In genomic region chr5:81005708-81006107, GRCh38 we compare ENCODE assay signal across 12 cellular contexts. TPM values are rescaled to one million over a fixed set of nuclear protein-coding genes. Genes with fewer than 3 reads are reported as not detected.
"Had no signal": no experiment of that assay in that cellular context is flagged by ENCODE, and none has a peak within 500 bp of the region (broad histone marks: within the 10 kb centered on the region; RNA-seq: fewer than 3 reads in every experiment).

No MANE protein-coding gene starts in this region.

- H3K36me3 Mint-ChIP-seq: memory B cell had no signal

- ATAC-seq: left lobe of liver had no signal

- DNase-seq: esophagus squamous epithelium; foreskin fibroblast; islet precursor cell; stimulated activated CD4-positive, alpha-beta T cell treated with anti-CD3 and anti-CD28 coated beads, Interleukin-4, amount 100 ng/mL, for 1 hour had no signal

- H3K4me1 Mint-ChIP-seq: nephron had no signal

- H3K4me3 Mint-ChIP-seq: memory B cell, nephron had no signal

- H3K9me3 ChIP-seq: ascending aorta, esophagus squamous epithelium, prostate gland, vagina had no signal

- H3K27me3 ChIP-seq: ascending aorta, esophagus squamous epithelium, vagina had no signal

- H3K36me3 ChIP-seq: ascending aorta, esophagus squamous epithelium, prostate gland, vagina had no signal

- H3K4me3 ChIP-seq: ascending aorta, esophagus squamous epithelium, prostate gland, vagina had no signal

- H3K27ac ChIP-seq: ascending aorta, esophagus squamous epithelium, prostate gland, RWPE1, vagina had no signal

- H3K27ac Mint-ChIP-seq: memory B cell, nephron had no signal

- H3K4me1 ChIP-seq: ascending aorta, prostate gland, vagina had no signal

- H3K9me3 Mint-ChIP-seq: memory B cell had no signal

RNA-seq across cellular contexts. Expression of gene RASGRF2, which starts 45.5 kb away (rescaled TPM):
- total RNA-seq: SK-MEL-5 had no signal
